ENCODE assay signal across 15 cellular contexts in genomic region chr1:117363591-117364048, GRCh38. TPM values are rescaled to one million over a fixed set of nuclear protein-coding genes. Genes with fewer than 3 reads are reported as not detected.
A peak's percentile ranks its signal among the peaks of the same experiment; 100 is the strongest.
DNase-seq lines count a peak whose midpoint lies in the region; ATAC-seq, FAIRE-seq and TF ChIP-seq lines count a peak whose summit lies in the region.
"Had no signal": no experiment of that assay in that cellular context is flagged by ENCODE, and none has a peak within 500 bp of the region (broad histone marks: within the 10 kb centered on the region; RNA-seq: fewer than 3 reads in every experiment).

No MANE protein-coding gene starts in this region.

- TF ChIP-seq CTCF in activated CD8-positive, alpha-beta T cell treated with anti-CD3 and anti-CD28 coated beads for 36 hours (IDR thresholded peaks at IDR 0.05) = no peak
- TF ChIP-seq CTCF in epithelial cell of esophagus (IDR thresholded peaks at IDR 0.05; ENCODE audit: insufficient read depth, low read depth, low read length, missing control alignments) (no peak), pancreas (IDR thresholded peaks at IDR 0.05) (no peak)

- POLR2A ChIA-PET in activated CD8-positive, alpha-beta T cell treated with anti-CD3 and anti-CD28 coated beads for 36 hours (lab: Charles Lee) = interaction anchor here (0.8 to 1.6 kb wide), 2 partner anchors 10 to 22 kb away, joined by 4 read pairs; no protein-coding TSS in a partner anchor
- POLR2A ChIA-PET in activated CD8-positive, alpha-beta T cell treated with anti-CD3 and anti-CD28 coated beads, Interleukin-2, amount 10 ng/mL, durations not matched to agents 7 days and 5 days (lab: Charles Lee) = no interaction called here

- intact Hi-C loops in activated CD8-positive, alpha-beta T cell treated with anti-CD3 and anti-CD28 coated beads for 36 hours (cut with micrococcal nuclease) = loop anchor here (10.0 kb wide), 1 partner anchor 291 kb away; no protein-coding TSS in a partner anchor
- intact Hi-C loops in pancreas (cut with DNase I) = no loop called here

- H3K36me3 ChIP-seq in rectal smooth muscle tissue (ENCODE audit: control insufficient read depth, insufficient read depth, low read length) (no peaks in the 10 kb centered on the region), pancreas (no peaks in the 10 kb centered on the region)
- H3K36me3 ChIP-seq: tibial artery had no signal

- H3K9ac ChIP-seq in rectal smooth muscle tissue (ENCODE audit: low read length) = no peak overlapping the region

- H3K9me3 ChIP-seq in pancreas = no peaks in the 10 kb centered on the region
- H3K9me3 ChIP-seq: tibial artery had no signal

- no peak for FAIRE-seq in pancreas (lab: Jason Lieb, UNC)
- FAIRE-seq: GM19239 had no signal

- DNase-seq in activated CD8-positive, alpha-beta T cell treated with anti-CD3 and anti-CD28 coated beads for 36 hours = peak; percentile 34
- no peak for DNase-seq in activated CD8-positive, alpha-beta T cell treated with anti-CD3 and anti-CD28 coated beads, Interleukin-2, amount 10 ng/mL, durations not matched to agents 7 days and 5 days
- DNase-seq in epithelial cell of esophagus (ENCODE audit: low read depth) (peak; percentile 49), pancreas (no peak), NCI-H1436 treated with DMSO at 0.1 percent for 48 hours (lab: John Stamatoyannopoulos, UW) (no peak), SKM-1 (lab: John Stamatoyannopoulos, UW; ENCODE audit: unreplicated experiment) (no peak)
- DNase-seq: COR-L47, midbrain, NCI-H2081, NCI-H748 treated with DMSO at 0.1 percent for 48 hours, posterior cingulate gyrus, tibial artery had no signal

- H3K4me3 ChIP-seq in epithelial cell of esophagus (ENCODE audit: low read length) (no peak overlapping the region), rectal smooth muscle tissue (ENCODE audit: low read length) (peak overlapping the region; percentile 19), pancreas (no peak overlapping the region)
- H3K4me3 ChIP-seq: tibial artery had no signal

- ATAC-seq in activated CD8-positive, alpha-beta T cell treated with anti-CD3 and anti-CD28 coated beads for 36 hours = peak; percentile 10
- no peak for ATAC-seq in activated CD8-positive, alpha-beta T cell treated with anti-CD3 and anti-CD28 coated beads, Interleukin-2, amount 10 ng/mL, durations not matched to agents 7 days and 5 days
- ATAC-seq in pancreas = no peak

- no peak overlapping the region for H3K4me3 Mint-ChIP-seq in activated CD8-positive, alpha-beta T cell treated with anti-CD3 and anti-CD28 coated beads for 36 hours
- no peak overlapping the region for H3K4me3 Mint-ChIP-seq in activated CD8-positive, alpha-beta T cell treated with anti-CD3 and anti-CD28 coated beads, Interleukin-2, amount 10 ng/mL, durations not matched to agents 7 days and 5 days
- H3K4me3 Mint-ChIP-seq in IgD-negative memory B cell = peak overlapping the region in 3 of 4 donors; percentile 58 to 83 (median 71)

- H3K27ac ChIP-seq in rectal smooth muscle tissue (ENCODE audit: low read depth, low read length) (no peak overlapping the region), pancreas (peak overlapping the region in 1 of 4 donors; percentile 51)
- H3K27ac ChIP-seq: tibial artery had no signal

- no peaks in the 10 kb centered on the region for H3K4me1 ChIP-seq in rectal smooth muscle tissue (ENCODE audit: control insufficient read depth, insufficient read depth, low read length)
- peaks cover 0 to 4% (median 4%) of the 10 kb centered on the region in 3 donors for H3K4me1 ChIP-seq in pancreas

- H3K4me1 Mint-ChIP-seq in activated CD8-positive, alpha-beta T cell treated with anti-CD3 and anti-CD28 coated beads for 36 hours (ENCODE audit: low read depth) = peaks cover 50% of the 10 kb centered on the region
- H3K4me1 Mint-ChIP-seq in activated CD8-positive, alpha-beta T cell treated with anti-CD3 and anti-CD28 coated beads, Interleukin-2, amount 10 ng/mL, durations not matched to agents 7 days and 5 days (ENCODE audit: low read depth) = peaks cover 37% of the 10 kb centered on the region
- H3K4me1 Mint-ChIP-seq in IgD-negative memory B cell = peaks cover 42 to 43% (median 43%) of the 10 kb centered on the region in 3 donors

- no peaks in the 10 kb centered on the region for H3K9me3 Mint-ChIP-seq in activated CD8-positive, alpha-beta T cell treated with anti-CD3 and anti-CD28 coated beads for 36 hours
- no peaks in the 10 kb centered on the region for H3K9me3 Mint-ChIP-seq in activated CD8-positive, alpha-beta T cell treated with anti-CD3 and anti-CD28 coated beads, Interleukin-2, amount 10 ng/mL, durations not matched to agents 7 days and 5 days (ENCODE audit: insufficient read depth)
- H3K9me3 Mint-ChIP-seq in IgD-negative memory B cell = no peaks in the 10 kb centered on the region

- H3K27me3 ChIP-seq in rectal smooth muscle tissue (ENCODE audit: control insufficient read depth, insufficient read depth, low read length) (no peaks in the 10 kb centered on the region), pancreas (no peaks in the 10 kb centered on the region)
- H3K27me3 ChIP-seq: tibial artery had no signal

- 74 to 79% methylated on average over 6 of the region's 6 CpGs for WGBS in pancreas, 2 donors

- peaks cover under 1% of the 10 kb centered on the region for H3K36me3 Mint-ChIP-seq in activated CD8-positive, alpha-beta T cell treated with anti-CD3 and anti-CD28 coated beads for 36 hours (ENCODE audit: low read depth)
- peaks cover 5% of the 10 kb centered on the region for H3K36me3 Mint-ChIP-seq in activated CD8-positive, alpha-beta T cell treated with anti-CD3 and anti-CD28 coated beads, Interleukin-2, amount 10 ng/mL, durations not matched to agents 7 days and 5 days (ENCODE audit: low read depth)
- H3K36me3 Mint-ChIP-seq in IgD-negative memory B cell = peaks cover 3% of the 10 kb centered on the region

- H3K27ac Mint-ChIP-seq in activated CD8-positive, alpha-beta T cell treated with anti-CD3 and anti-CD28 coated beads for 36 hours = peak overlapping the region; percentile 63
- no peak overlapping the region for H3K27ac Mint-ChIP-seq in activated CD8-positive, alpha-beta T cell treated with anti-CD3 and anti-CD28 coated beads, Interleukin-2, amount 10 ng/mL, durations not matched to agents 7 days and 5 days
- peak overlapping the region in 2 of 3 donors; percentile 27 to 41 for H3K27ac Mint-ChIP-seq in IgD-negative memory B cell

- H3K27me3 Mint-ChIP-seq in activated CD8-positive, alpha-beta T cell treated with anti-CD3 and anti-CD28 coated beads for 36 hours = no peaks in the 10 kb centered on the region
- H3K27me3 Mint-ChIP-seq in activated CD8-positive, alpha-beta T cell treated with anti-CD3 and anti-CD28 coated beads, Interleukin-2, amount 10 ng/mL, durations not matched to agents 7 days and 5 days (ENCODE audit: low read depth) = no peaks in the 10 kb centered on the region
- peaks cover 6% of the 10 kb centered on the region for H3K27me3 Mint-ChIP-seq in IgD-negative memory B cell

- CTCF ChIA-PET in activated CD8-positive, alpha-beta T cell treated with anti-CD3 and anti-CD28 coated beads for 36 hours (lab: Charles Lee) = interaction anchor here (3.1 kb wide), 1 partner anchor 171 kb away, joined by 14 read pairs; no protein-coding TSS in a partner anchor
- CTCF ChIA-PET in activated CD8-positive, alpha-beta T cell treated with anti-CD3 and anti-CD28 coated beads, Interleukin-2, amount 10 ng/mL, durations not matched to agents 7 days and 5 days (lab: Charles Lee) = interaction anchor here (1.3 kb wide), 1 partner anchor 24 kb away, joined by 4 read pairs; no protein-coding TSS in a partner anchor

RNA-seq across cellular contexts. Expression of gene MAN1A2, which starts 3.6 kb away (rescaled TPM):
- total RNA-seq in activated CD8-positive, alpha-beta T cell treated with anti-CD3 and anti-CD28 coated beads for 36 hours = 10 to 100 TPM; 18.3 to 21.1 TPM
- total RNA-seq in activated CD8-positive, alpha-beta T cell treated with anti-CD3 and anti-CD28 coated beads, Interleukin-2, amount 10 ng/mL, durations not matched to agents 7 days and 5 days = 10 to 100 TPM; 32.8 to 33.2 TPM
- 15.4 TPM for polyA plus RNA-seq in IgD-negative memory B cell
- total RNA-seq in pancreas = 10 to 100 TPM; 37.4 to 50.7 (median 45.7) TPM
- polyA plus RNA-seq in pancreas = 1 to 10 TPM; 6.0 to 8.4 TPM

Comparison
In these comparisons a context has a peak if more than half of its experiments do, and no peak if none do; other contexts are left out.
1. DNase-seq: peak in activated CD8-positive, alpha-beta T cell treated with anti-CD3 and anti-CD28 coated beads for 36 hours (single experiment) and epithelial cell of esophagus (single experiment); none in activated CD8-positive, alpha-beta T cell treated with anti-CD3 and anti-CD28 coated beads, Interleukin-2, amount 10 ng/mL, durations not matched to agents 7 days and 5 days (single experiment), pancreas (0 of 6), NCI-H1436 treated with DMSO at 0.1 percent for 48 hours (single experiment) and SKM-1 (single experiment).
2. H3K4me3 Mint-ChIP-seq: peak in IgD-negative memory B cell (3 of 4); none in activated CD8-positive, alpha-beta T cell treated with anti-CD3 and anti-CD28 coated beads for 36 hours (single experiment) and activated CD8-positive, alpha-beta T cell treated with anti-CD3 and anti-CD28 coated beads, Interleukin-2, amount 10 ng/mL, durations not matched to agents 7 days and 5 days (single experiment).